10 cellular contexts compared by ENCODE assay signal in genomic region chr9:124450241-124450924, GRCh38. TPM values are rescaled to one million over a fixed set of nuclear protein-coding genes. Genes with fewer than 3 reads are reported as not detected.
A peak's percentile ranks its signal among the peaks of the same experiment; 100 is the strongest.
DNase-seq lines count a peak whose midpoint lies in the region; ATAC-seq and TF ChIP-seq lines count a peak whose summit lies in the region.
"Had no signal": no experiment of that assay in that cellular context is flagged by ENCODE, and none has a peak within 500 bp of the region (broad histone marks: within the 10 kb centered on the region; RNA-seq: fewer than 3 reads in every experiment).

ADGRD2 (plus strand) TSS chr9:124450451; CDS start chr9:124451667, 1,216 bp downstream.

- H2BK15ac ChIP-seq in IMR-90 (ENCODE audit: low read depth, low read length): no peak within 1 kb of the TSS
- no peak within 1 kb of the TSS for H2BK15ac ChIP-seq in mesendoderm (replicated peaks; ENCODE audit: low read depth)

- intact Hi-C loops in IMR-90 (cut with micrococcal nuclease): no loop called here

- no peak within 1 kb of the TSS for H2BK20ac ChIP-seq in IMR-90 (ENCODE audit: low read depth, low read length)

- H3K4me3 ChIP-seq in IMR-90 (ENCODE audit: insufficient read depth, low read depth, low read length): no peak within 1 kb of the TSS; the same call in 1 of the 2 replicates
- H3K4me3 ChIP-seq in mesendoderm (ENCODE audit: low read length): no peak within 1 kb of the TSS

- dilution Hi-C loops in IMR-90 (cut with HindIII; ENCODE audit: low sequenced_read_pairs, unreplicated experiment): no loop called here

- H2BK120ac ChIP-seq in IMR-90 (ENCODE audit: low read depth, low read length): no peak within 1 kb of the TSS
- H2BK120ac ChIP-seq in mesendoderm (ENCODE audit: low read depth, low read length): no peak within 1 kb of the TSS

- H3K18ac ChIP-seq in IMR-90 (ENCODE audit: low read depth, low read length) (no peak within 1 kb of the TSS), mesendoderm (ENCODE audit: low read length) (no peak within 1 kb of the TSS)

- DNase-seq in COLO668 (lab: John Stamatoyannopoulos, UW; ENCODE audit: unreplicated experiment) (peak; percentile 61), IMR-90 (peak; percentile 4), cerebellum (ENCODE audit: low spot score) (peak; percentile 37), mesendoderm (peak; percentile 90), NCI-H187 treated with DMSO at 0.1 percent for 48 hours (lab: John Stamatoyannopoulos, UW) (no peak), CD1c-positive myeloid dendritic cell (ENCODE audit: extremely low spot score) (no peak)
- DNase-seq: stimulated activated CD4-positive, alpha-beta T cell treated with anti-CD3 and anti-CD28 coated beads, Interleukin-4, amount 100 ng/mL, for 4 hours had no signal

- H2AK5ac ChIP-seq in IMR-90 (ENCODE audit: low read depth, low read length) (no peak within 1 kb of the TSS), mesendoderm (ENCODE audit: low read length) (no peak within 1 kb of the TSS)

- no peak within 1 kb of the TSS for H4K5ac ChIP-seq in IMR-90 (ENCODE audit: low read depth, low read length)
- no peak within 1 kb of the TSS for H4K5ac ChIP-seq in mesendoderm (ENCODE audit: low read length)

- H4K8ac ChIP-seq in IMR-90 (ENCODE audit: low read depth in 2 of 2, low read length in 2 of 2) (no peak within 1 kb of the TSS), mesendoderm (ENCODE audit: low read depth, low read length) (no peak within 1 kb of the TSS)

- H3K79me1 ChIP-seq in IMR-90 (ENCODE audit: low read depth in 1 of 2, low read length in 2 of 2) (no peaks in the 10 kb centered on the region), mesendoderm (ENCODE audit: low read length) (no peaks in the 10 kb centered on the region)

- H3K4ac ChIP-seq in IMR-90 (ENCODE audit: low read depth, low read length) (no peak within 1 kb of the TSS), mesendoderm (ENCODE audit: low read depth, low read length) (no peak within 1 kb of the TSS)

- no peak within 1 kb of the TSS for H3K56ac ChIP-seq in IMR-90 (ENCODE audit: extremely low read depth, insufficient read depth, low read length)
- H3K56ac ChIP-seq in mesendoderm (ENCODE audit: low read length): peak within 1 kb of the TSS; percentile 72

- H3K27me3 ChIP-seq in IMR-90 (ENCODE audit: control insufficient read depth, insufficient read depth, low read length) (peaks cover 54% of the 10 kb centered on the region), mesendoderm (ENCODE audit: insufficient read depth, low read length, poor library complexity) (no peaks in the 10 kb centered on the region)

- H3K27ac ChIP-seq in IMR-90 (ENCODE audit: insufficient read depth, low read length) (no peak within 1 kb of the TSS), mesendoderm (ENCODE audit: low read depth, low read length) (no peak within 1 kb of the TSS)

- peak within 1 kb of the TSS; percentile 87 for H2AFZ ChIP-seq in IMR-90 (replicated peaks; ENCODE audit: low read length, poor library complexity)

- TF ChIP-seq CTCF in IMR-90 (conservative IDR thresholded peaks at IDR 0.05; ENCODE audit: low read depth, low read length): no peak

- H3K9ac ChIP-seq in IMR-90 (ENCODE audit: low read depth, low read length) (no peak within 1 kb of the TSS), mesendoderm (ENCODE audit: low read length) (peak within 1 kb of the TSS; percentile 31)

- H3K14ac ChIP-seq in IMR-90 (replicated peaks; ENCODE audit: low read depth, low read length): no peak within 1 kb of the TSS

- ATAC-seq in IMR-90 (ENCODE audit: low read depth) (peak; percentile 73), GM18861 (IDR thresholded peaks at IDR 0.05; ENCODE audit: unreplicated experiment) (no peak), GM21423 (IDR thresholded peaks at IDR 0.05; ENCODE audit: unreplicated experiment) (no peak)

- H3K9me3 ChIP-seq in IMR-90 (ENCODE audit: control insufficient read depth, insufficient read depth, low read length): no peaks in the 10 kb centered on the region

- H3K79me2 ChIP-seq in mesendoderm (ENCODE audit: control insufficient read depth, insufficient read depth, low read length): no peaks in the 10 kb centered on the region

- H3K9me1 ChIP-seq in IMR-90 (ENCODE audit: insufficient read depth, low read length): no peaks in the 10 kb centered on the region

- H3K36me3 ChIP-seq in IMR-90 (ENCODE audit: control insufficient read depth, insufficient read depth, low read length) (no peaks in the 10 kb centered on the region), mesendoderm (ENCODE audit: control insufficient read depth, insufficient read depth, low read length) (no peaks in the 10 kb centered on the region)

- H3K4me1 ChIP-seq in IMR-90 (ENCODE audit: control insufficient read depth, insufficient read depth, low read length): no peaks in the 10 kb centered on the region
- peaks cover 4% of the 10 kb centered on the region for H3K4me1 ChIP-seq in mesendoderm (ENCODE audit: control insufficient read depth, low read depth, low read length)

- no peak within 1 kb of the TSS for H3K23ac ChIP-seq in IMR-90 (ENCODE audit: low read depth, low read length)
- peak within 1 kb of the TSS; percentile 25 for H3K23ac ChIP-seq in mesendoderm (ENCODE audit: low read length)

- H3K4me2 ChIP-seq in IMR-90 (ENCODE audit: low read depth, low read length): peak within 1 kb of the TSS; percentile 60
- peak within 1 kb of the TSS; percentile 63 for H3K4me2 ChIP-seq in mesendoderm (ENCODE audit: low read length)

- POLR2A ChIA-PET in IMR-90 (lab: Charles Lee; ENCODE audit: unreplicated experiment): no interaction called here

- no TSS peak for BruUV-seq in IMR-90 (replicated peaks; lab: Mats Ljungman, UMichigan)

- WGBS in IMR-90 (ENCODE audit: extremely low coverage in 2 of 2, insufficient read length in 1 of 2), 2 experiments: 3% methylated on average over 17 of the region's 41 CpGs; no CpG with 5 or more reads in 1 of the 2 experiments
- no CpG with 5 or more reads among the region's 41 CpGs for WGBS in mesendoderm (ENCODE audit: extremely low coverage, insufficient coverage, low lambda C conversion rate)

- no peak within 1 kb of the TSS for H4K91ac ChIP-seq in IMR-90 (ENCODE audit: insufficient read depth, low read depth, low read length)

- CTCF ChIA-PET in IMR-90 (lab: Yijun Ruan, JAX): no interaction called here

- in situ Hi-C loops in IMR-90 (cut with MboI; ENCODE audit: low sequenced_read_pairs): no loop called here

- TF ChIP-seq RAD21 in IMR-90 (IDR thresholded peaks at IDR 0.05; ENCODE audit: low read length): no peak

- no peak within 1 kb of the TSS for H2AK9ac ChIP-seq in IMR-90 (replicated peaks; ENCODE audit: low read depth, low read length, poor library complexity)

- no peak for TF ChIP-seq POLR2A in IMR-90 (IDR thresholded peaks at IDR 0.05; ENCODE audit: low read depth, low read length)

- no peaks in the 10 kb centered on the region for H4K20me1 ChIP-seq in IMR-90 (ENCODE audit: insufficient read depth, low read length)

- H2BK5ac ChIP-seq in IMR-90 (ENCODE audit: low read depth, low read length, poor library complexity, severe bottlenecking): no peak within 1 kb of the TSS
- no peak within 1 kb of the TSS for H2BK5ac ChIP-seq in mesendoderm (ENCODE audit: low read length)

TF ChIP-seq in IMR-90, 13 proteins besides CTCF, POLR2A, EP300 and RAD21:
- no peak for TF ChIP-seq MAFK (IDR thresholded peaks at IDR 0.05; ENCODE audit: low read depth, low read length)
- TF ChIP-seq CEBPB (IDR thresholded peaks at IDR 0.05; ENCODE audit: low read depth, low read length): no peak
- TF ChIP-seq RFX5 (IDR thresholded peaks at IDR 0.05; ENCODE audit: low read depth, low read length): no peak
- no peak for TF ChIP-seq FOS (IDR thresholded peaks at IDR 0.05; ENCODE audit: low read depth, low read length)
- no peak for TF ChIP-seq SMC3 (IDR thresholded peaks at IDR 0.05; ENCODE audit: low read depth, low read length)

RNA-seq across cellular contexts. Expression of gene ADGRD2, which starts in this region (rescaled TPM):
- not detected in 2 replicates for total RNA-seq in IMR-90 (2012; rRNA removed)
- not detected in 2 replicates for polyA plus RNA-seq in IMR-90 (2012; rRNA removed)
- not detected in 2 replicates for polyA plus RNA-seq in IMR-90 (2012; cell fraction: cytosol; rRNA removed)
- not detected in 2 replicates for polyA plus RNA-seq in IMR-90 (2012; cell fraction: nucleus; rRNA removed; ENCODE audit: low replicate concordance)
- 1.5 TPM for total RNA-seq in cerebellum
- polyA plus RNA-seq in mesendoderm (2013, experiment 1 of 2): 0.10 TPM
- polyA plus RNA-seq in mesendoderm (2013, experiment 2 of 2): 0.32 TPM
- total RNA-seq: HT1080 had no signal

Comparison
In these comparisons a context has a peak if more than half of its experiments do, and no peak if none do; other contexts are left out.
1. Peak in DNase-seq, ATAC-seq and H3K4me2 ChIP-seq in IMR-90; RNA of the gene not detected or under 1 TPM.
2. DNase-seq: peak in COLO668 (single experiment), cerebellum (single experiment) and mesendoderm (single experiment); none in NCI-H187 treated with DMSO at 0.1 percent for 48 hours (single experiment) and CD1c-positive myeloid dendritic cell (single experiment).